In the genomic region with DNA sequence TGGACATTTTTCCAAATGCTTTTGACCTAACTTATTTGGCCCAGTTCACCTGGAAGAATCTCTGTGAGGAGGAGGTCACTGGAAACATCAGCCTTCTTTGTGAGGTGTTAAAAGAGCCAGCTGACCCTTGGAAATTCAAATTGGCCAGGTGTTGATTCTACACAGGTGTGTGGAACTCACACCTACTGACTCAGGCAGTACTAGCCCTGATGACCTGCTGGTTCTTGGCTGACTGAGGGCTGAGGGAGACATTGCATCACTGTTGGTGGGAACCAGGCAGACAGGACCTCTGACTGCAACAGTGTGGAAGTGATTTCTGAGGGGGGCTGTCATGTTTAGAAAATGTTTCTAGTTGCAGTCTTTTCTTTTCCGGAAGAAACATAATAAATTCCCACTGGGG, we compare ENCODE assay signal across 1 cellular context.
TF ChIP-seq lines count a peak whose summit lies in the region.

No MANE protein-coding gene starts in this region.

TF ChIP-seq in H1, 55 proteins besides CTCF, POLR2A, EP300 and RAD21 (continued from another document):
- TF ChIP-seq, protein P1, sequence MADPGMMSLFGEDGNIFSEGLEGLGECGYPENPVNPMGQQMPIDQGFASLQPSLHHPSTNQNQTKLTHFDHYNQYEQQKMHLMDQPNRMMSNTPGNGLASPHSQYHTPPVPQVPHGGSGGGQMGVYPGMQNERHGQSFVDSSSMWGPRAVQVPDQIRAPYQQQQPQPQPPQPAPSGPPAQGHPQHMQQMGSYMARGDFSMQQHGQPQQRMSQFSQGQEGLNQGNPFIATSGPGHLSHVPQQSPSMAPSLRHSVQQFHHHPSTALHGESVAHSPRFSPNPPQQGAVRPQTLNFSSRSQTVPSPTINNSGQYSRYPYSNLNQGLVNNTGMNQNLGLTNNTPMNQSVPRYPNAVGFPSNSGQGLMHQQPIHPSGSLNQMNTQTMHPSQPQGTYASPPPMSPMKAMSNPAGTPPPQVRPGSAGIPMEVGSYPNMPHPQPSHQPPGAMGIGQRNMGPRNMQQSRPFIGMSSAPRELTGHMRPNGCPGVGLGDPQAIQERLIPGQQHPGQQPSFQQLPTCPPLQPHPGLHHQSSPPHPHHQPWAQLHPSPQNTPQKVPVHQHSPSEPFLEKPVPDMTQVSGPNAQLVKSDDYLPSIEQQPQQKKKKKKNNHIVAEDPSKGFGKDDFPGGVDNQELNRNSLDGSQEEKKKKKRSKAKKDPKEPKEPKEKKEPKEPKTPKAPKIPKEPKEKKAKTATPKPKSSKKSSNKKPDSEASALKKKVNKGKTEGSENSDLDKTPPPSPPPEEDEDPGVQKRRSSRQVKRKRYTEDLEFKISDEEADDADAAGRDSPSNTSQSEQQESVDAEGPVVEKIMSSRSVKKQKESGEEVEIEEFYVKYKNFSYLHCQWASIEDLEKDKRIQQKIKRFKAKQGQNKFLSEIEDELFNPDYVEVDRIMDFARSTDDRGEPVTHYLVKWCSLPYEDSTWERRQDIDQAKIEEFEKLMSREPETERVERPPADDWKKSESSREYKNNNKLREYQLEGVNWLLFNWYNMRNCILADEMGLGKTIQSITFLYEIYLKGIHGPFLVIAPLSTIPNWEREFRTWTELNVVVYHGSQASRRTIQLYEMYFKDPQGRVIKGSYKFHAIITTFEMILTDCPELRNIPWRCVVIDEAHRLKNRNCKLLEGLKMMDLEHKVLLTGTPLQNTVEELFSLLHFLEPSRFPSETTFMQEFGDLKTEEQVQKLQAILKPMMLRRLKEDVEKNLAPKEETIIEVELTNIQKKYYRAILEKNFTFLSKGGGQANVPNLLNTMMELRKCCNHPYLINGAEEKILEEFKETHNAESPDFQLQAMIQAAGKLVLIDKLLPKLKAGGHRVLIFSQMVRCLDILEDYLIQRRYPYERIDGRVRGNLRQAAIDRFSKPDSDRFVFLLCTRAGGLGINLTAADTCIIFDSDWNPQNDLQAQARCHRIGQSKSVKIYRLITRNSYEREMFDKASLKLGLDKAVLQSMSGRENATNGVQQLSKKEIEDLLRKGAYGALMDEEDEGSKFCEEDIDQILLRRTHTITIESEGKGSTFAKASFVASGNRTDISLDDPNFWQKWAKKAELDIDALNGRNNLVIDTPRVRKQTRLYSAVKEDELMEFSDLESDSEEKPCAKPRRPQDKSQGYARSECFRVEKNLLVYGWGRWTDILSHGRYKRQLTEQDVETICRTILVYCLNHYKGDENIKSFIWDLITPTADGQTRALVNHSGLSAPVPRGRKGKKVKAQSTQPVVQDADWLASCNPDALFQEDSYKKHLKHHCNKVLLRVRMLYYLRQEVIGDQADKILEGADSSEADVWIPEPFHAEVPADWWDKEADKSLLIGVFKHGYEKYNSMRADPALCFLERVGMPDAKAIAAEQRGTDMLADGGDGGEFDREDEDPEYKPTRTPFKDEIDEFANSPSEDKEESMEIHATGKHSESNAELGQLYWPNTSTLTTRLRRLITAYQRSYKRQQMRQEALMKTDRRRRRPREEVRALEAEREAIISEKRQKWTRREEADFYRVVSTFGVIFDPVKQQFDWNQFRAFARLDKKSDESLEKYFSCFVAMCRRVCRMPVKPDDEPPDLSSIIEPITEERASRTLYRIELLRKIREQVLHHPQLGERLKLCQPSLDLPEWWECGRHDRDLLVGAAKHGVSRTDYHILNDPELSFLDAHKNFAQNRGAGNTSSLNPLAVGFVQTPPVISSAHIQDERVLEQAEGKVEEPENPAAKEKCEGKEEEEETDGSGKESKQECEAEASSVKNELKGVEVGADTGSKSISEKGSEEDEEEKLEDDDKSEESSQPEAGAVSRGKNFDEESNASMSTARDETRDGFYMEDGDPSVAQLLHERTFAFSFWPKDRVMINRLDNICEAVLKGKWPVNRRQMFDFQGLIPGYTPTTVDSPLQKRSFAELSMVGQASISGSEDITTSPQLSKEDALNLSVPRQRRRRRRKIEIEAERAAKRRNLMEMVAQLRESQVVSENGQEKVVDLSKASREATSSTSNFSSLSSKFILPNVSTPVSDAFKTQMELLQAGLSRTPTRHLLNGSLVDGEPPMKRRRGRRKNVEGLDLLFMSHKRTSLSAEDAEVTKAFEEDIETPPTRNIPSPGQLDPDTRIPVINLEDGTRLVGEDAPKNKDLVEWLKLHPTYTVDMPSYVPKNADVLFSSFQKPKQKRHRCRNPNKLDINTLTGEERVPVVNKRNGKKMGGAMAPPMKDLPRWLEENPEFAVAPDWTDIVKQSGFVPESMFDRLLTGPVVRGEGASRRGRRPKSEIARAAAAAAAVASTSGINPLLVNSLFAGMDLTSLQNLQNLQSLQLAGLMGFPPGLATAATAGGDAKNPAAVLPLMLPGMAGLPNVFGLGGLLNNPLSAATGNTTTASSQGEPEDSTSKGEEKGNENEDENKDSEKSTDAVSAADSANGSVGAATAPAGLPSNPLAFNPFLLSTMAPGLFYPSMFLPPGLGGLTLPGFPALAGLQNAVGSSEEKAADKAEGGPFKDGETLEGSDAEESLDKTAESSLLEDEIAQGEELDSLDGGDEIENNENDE (IDR thresholded peaks at IDR 0.05; ENCODE audit: insufficient replicate concordance, low read length), result no peak
